Comparison of ENCODE assay signal across 1 cellular context in genomic region chr17:285751-286422, GRCh38.
TF ChIP-seq lines count a peak whose summit lies in the region.

No MANE protein-coding gene starts in this region.

TF ChIP-seq in WTC11, 78 proteins besides CTCF, POLR2A, EP300 and RAD21 (continued from another document):
- TF ChIP-seq, protein P1, sequence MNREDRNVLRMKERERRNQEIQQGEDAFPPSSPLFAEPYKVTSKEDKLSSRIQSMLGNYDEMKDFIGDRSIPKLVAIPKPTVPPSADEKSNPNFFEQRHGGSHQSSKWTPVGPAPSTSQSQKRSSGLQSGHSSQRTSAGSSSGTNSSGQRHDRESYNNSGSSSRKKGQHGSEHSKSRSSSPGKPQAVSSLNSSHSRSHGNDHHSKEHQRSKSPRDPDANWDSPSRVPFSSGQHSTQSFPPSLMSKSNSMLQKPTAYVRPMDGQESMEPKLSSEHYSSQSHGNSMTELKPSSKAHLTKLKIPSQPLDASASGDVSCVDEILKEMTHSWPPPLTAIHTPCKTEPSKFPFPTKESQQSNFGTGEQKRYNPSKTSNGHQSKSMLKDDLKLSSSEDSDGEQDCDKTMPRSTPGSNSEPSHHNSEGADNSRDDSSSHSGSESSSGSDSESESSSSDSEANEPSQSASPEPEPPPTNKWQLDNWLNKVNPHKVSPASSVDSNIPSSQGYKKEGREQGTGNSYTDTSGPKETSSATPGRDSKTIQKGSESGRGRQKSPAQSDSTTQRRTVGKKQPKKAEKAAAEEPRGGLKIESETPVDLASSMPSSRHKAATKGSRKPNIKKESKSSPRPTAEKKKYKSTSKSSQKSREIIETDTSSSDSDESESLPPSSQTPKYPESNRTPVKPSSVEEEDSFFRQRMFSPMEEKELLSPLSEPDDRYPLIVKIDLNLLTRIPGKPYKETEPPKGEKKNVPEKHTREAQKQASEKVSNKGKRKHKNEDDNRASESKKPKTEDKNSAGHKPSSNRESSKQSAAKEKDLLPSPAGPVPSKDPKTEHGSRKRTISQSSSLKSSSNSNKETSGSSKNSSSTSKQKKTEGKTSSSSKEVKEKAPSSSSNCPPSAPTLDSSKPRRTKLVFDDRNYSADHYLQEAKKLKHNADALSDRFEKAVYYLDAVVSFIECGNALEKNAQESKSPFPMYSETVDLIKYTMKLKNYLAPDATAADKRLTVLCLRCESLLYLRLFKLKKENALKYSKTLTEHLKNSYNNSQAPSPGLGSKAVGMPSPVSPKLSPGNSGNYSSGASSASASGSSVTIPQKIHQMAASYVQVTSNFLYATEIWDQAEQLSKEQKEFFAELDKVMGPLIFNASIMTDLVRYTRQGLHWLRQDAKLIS (CRISPR knock-in tag; IDR thresholded peaks at IDR 0.05; ENCODE audit: borderline replicate concordance) = no peak
- no peak for TF ChIP-seq IRF1 (CRISPR knock-in tag; IDR thresholded peaks at IDR 0.05)
- no peak for TF ChIP-seq RELA (CRISPR knock-in tag; IDR thresholded peaks at IDR 0.05; ENCODE audit: borderline replicate concordance)
- no peak for TF ChIP-seq AR (CRISPR knock-in tag; IDR thresholded peaks at IDR 0.05)
TF ChIP-seq in WTC11: peak in this region for 0.
